In genomic region chr17:75854111-75854748, GRCh38 we compare ENCODE assay signal across 9 cellular contexts. TPM values are rescaled to one million over a fixed set of nuclear protein-coding genes. Genes with fewer than 3 reads are reported as not detected.
DNase-seq lines count a peak whose midpoint lies in the region; ATAC-seq and TF ChIP-seq lines count a peak whose summit lies in the region.
"Had no signal": no experiment of that assay in that cellular context is flagged by ENCODE, and none has a peak within 500 bp of the region (broad histone marks: within the 10 kb centered on the region; RNA-seq: fewer than 3 reads in every experiment).

No MANE protein-coding gene starts in this region.

- H3K27me3 Mint-ChIP-seq in endothelial cell (ENCODE audit: unreplicated experiment): peaks cover 5% of the 10 kb centered on the region
- H3K27me3 Mint-ChIP-seq: activated CD4-positive, alpha-beta T cell treated with anti-CD3 and anti-CD28 coated beads for 36 hours had no signal

- peak in 1 of 2 donors; percentile 30 for ATAC-seq in lower lobe of right lung
- ATAC-seq in HG02885 (IDR thresholded peaks at IDR 0.05; ENCODE audit: poor library complexity, unreplicated experiment): no peak
- ATAC-seq in GM19463 (IDR thresholded peaks at IDR 0.05; ENCODE audit: unreplicated experiment): no peak

- TF ChIP-seq CTCF in 22Rv1 (IDR thresholded peaks at IDR 0.05): no peak
- TF ChIP-seq CTCF in lower lobe of right lung (IDR thresholded peaks at IDR 0.05): no peak
- TF ChIP-seq CTCF in endothelial cell (IDR thresholded peaks at IDR 0.05; ENCODE audit: unreplicated experiment): no peak

- peaks cover 30% of the 10 kb centered on the region for H3K4me1 Mint-ChIP-seq in endothelial cell (ENCODE audit: unreplicated experiment)

- H3K36me3 ChIP-seq in lower lobe of right lung: peaks cover 35% of the 10 kb centered on the region

- H3K9me3 Mint-ChIP-seq in endothelial cell (ENCODE audit: unreplicated experiment): no peaks in the 10 kb centered on the region

- peak; percentile 81 for DNase-seq in HT1080 (ENCODE audit: low read depth)
- peak in 2 of 61 donors; percentile 47 for DNase-seq in caudate nucleus (lab: John Stamatoyannopoulos, UW)
- DNase-seq in lower lobe of right lung: no peak
- no peak for DNase-seq in endothelial cell (ENCODE audit: low spot score)
- no peak for DNase-seq in activated CD8-positive, alpha-beta memory T cell treated with anti-CD3 and anti-CD28 coated beads for 24 hours
- DNase-seq: activated CD4-positive, alpha-beta T cell treated with anti-CD3 and anti-CD28 coated beads for 36 hours had no signal

- no peaks in the 10 kb centered on the region for H3K27me3 ChIP-seq in lower lobe of right lung (ENCODE audit: low read depth)

- no peak overlapping the region for H3K27ac Mint-ChIP-seq in endothelial cell (ENCODE audit: unreplicated experiment)

- peaks cover 12% of the 10 kb centered on the region for H3K36me3 Mint-ChIP-seq in endothelial cell (ENCODE audit: low read depth, unreplicated experiment)

- H3K27ac ChIP-seq in 22Rv1: peak overlapping the region; percentile 54
- H3K27ac ChIP-seq in caudate nucleus (ENCODE audit: low read depth, low read length): peak overlapping the region; percentile 95
- peak overlapping the region; percentile 100 for H3K27ac ChIP-seq in lower lobe of right lung

- H3K4me3 ChIP-seq in lower lobe of right lung: peak overlapping the region; percentile 94

- H3K4me3 Mint-ChIP-seq in endothelial cell (ENCODE audit: unreplicated experiment): no peak overlapping the region

- peaks cover 54% of the 10 kb centered on the region for H3K4me1 ChIP-seq in lower lobe of right lung

- intact Hi-C loops in lower lobe of right lung (cut with DNase I): no loop called here

- H3K9me3 ChIP-seq in lower lobe of right lung: no peaks in the 10 kb centered on the region

RNA-seq across cellular contexts. Expression of gene WBP2, which starts 0.9 kb away (rescaled TPM):
- total RNA-seq in HT1080 (2014; rRNA removed; shearing (Covaris generic)): 26.1 and 38.3 TPM in 2 replicates
- polyA plus RNA-seq in HT1080 (2015; cell fraction: cytosol; rRNA removed): 66.4 and 73.4 TPM in 2 replicates
- 79.3 and 101 TPM in 2 replicates for polyA plus RNA-seq in HT1080 (2015; cell fraction: nucleus; rRNA removed)
- total RNA-seq in lower lobe of right lung (145 TPM), endothelial cell (ENCODE audit: unreplicated experiment) (69.6 TPM)

RNA-seq across cellular contexts. Expression of gene UNC13D, which starts 10.0 kb away (rescaled TPM):
- 2.7 TPM in 2 replicates for total RNA-seq in HT1080 (2014; rRNA removed; shearing (Covaris generic))
- polyA plus RNA-seq in HT1080 (2015; cell fraction: cytosol; rRNA removed): 1.7 and 2.1 TPM in 2 replicates
- 4.5 TPM in 2 replicates for polyA plus RNA-seq in HT1080 (2015; cell fraction: nucleus; rRNA removed)
- total RNA-seq in lower lobe of right lung (118 TPM), endothelial cell (ENCODE audit: unreplicated experiment) (11.5 TPM)

RNA-seq across cellular contexts. Expression of gene TRIM47, which starts 24.2 kb away (rescaled TPM):
- 22.7 and 26.6 TPM in 2 replicates for total RNA-seq in HT1080 (2014; rRNA removed; shearing (Covaris generic))
- polyA plus RNA-seq in HT1080 (2015; cell fraction: cytosol; rRNA removed): 9.6 and 12.6 TPM in 2 replicates
- polyA plus RNA-seq in HT1080 (2015; cell fraction: nucleus; rRNA removed): 13.6 and 17.1 TPM in 2 replicates
- 21.0 TPM for total RNA-seq in lower lobe of right lung
- 4.4 TPM for total RNA-seq in endothelial cell (ENCODE audit: unreplicated experiment)

RNA-seq across cellular contexts. Expression of gene TRIM65, which starts 42.5 kb away (rescaled TPM):
- total RNA-seq in HT1080 (2014; rRNA removed; shearing (Covaris generic)): 36.0 and 36.9 TPM in 2 replicates
- 27.8 and 27.9 TPM in 2 replicates for polyA plus RNA-seq in HT1080 (2015; cell fraction: cytosol; rRNA removed)
- polyA plus RNA-seq in HT1080 (2015; cell fraction: nucleus; rRNA removed): 25.0 and 32.0 TPM in 2 replicates
- total RNA-seq in lower lobe of right lung (32.4 TPM), endothelial cell (ENCODE audit: unreplicated experiment) (14.1 TPM)

RNA-seq across cellular contexts. Expression of gene MRPL38, which starts 50.5 kb away (rescaled TPM):
- total RNA-seq in HT1080 (2014; rRNA removed; shearing (Covaris generic)): 63.8 and 66.9 TPM in 2 replicates
- polyA plus RNA-seq in HT1080 (2015; cell fraction: cytosol; rRNA removed): 50.0 and 64.5 TPM in 2 replicates
- polyA plus RNA-seq in HT1080 (2015; cell fraction: nucleus; rRNA removed): 120 and 123 TPM in 2 replicates
- total RNA-seq in lower lobe of right lung: 68.9 TPM
- total RNA-seq in endothelial cell (ENCODE audit: unreplicated experiment): 78.2 TPM
